ENCODE assay signal across 24 cellular contexts in the genomic region with DNA sequence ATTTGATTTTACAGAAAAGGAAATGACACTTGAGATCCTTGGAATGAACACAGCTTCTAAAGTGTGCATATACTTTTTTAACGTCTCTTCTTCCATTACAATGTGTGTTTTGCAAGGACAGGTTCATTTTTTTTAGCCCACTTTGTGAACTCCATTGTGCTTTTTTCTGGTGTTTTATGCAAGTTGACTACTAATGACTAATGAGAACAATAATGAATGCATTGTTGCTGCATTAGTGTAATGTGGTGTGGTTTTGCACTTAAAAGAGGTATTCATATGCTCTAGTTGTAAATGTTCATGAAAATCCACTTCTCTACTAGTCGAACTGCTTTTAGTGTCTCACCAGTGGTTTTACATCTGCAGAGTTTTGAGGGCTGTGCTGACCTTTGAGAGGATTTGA.
DNase-seq lines count a peak whose midpoint lies in the region; ATAC-seq, FAIRE-seq and TF ChIP-seq lines count a peak whose summit lies in the region.
"Had no signal": no experiment of that assay in that cellular context is flagged by ENCODE, and none has a peak within 500 bp of the region (broad histone marks: within the 10 kb centered on the region; RNA-seq: fewer than 3 reads in every experiment).

No MANE protein-coding gene starts in this region.

- H3K36me3 Mint-ChIP-seq in H9 (ENCODE audit: insufficient read depth in 1 of 3, low read depth in 3 of 3) (peaks cover 17 to 54% (median 48%) of the 10 kb centered on the region in 3 experiments; a peak in 6 of 7 replicates), astrocyte (ENCODE audit: low read depth, unreplicated experiment) (peaks cover under 1% of the 10 kb centered on the region)
- H3K36me3 Mint-ChIP-seq in activated CD4-positive, alpha-beta memory T cell treated with anti-CD3 and anti-CD28 coated beads for 36 hours: peaks cover 40% of the 10 kb centered on the region

- peak overlapping the region in 2 of 3 experiments; percentile 30 to 37; a peak in 2 of 7 replicates for H3K27ac Mint-ChIP-seq in H9
- no peak overlapping the region for H3K27ac Mint-ChIP-seq in astrocyte (ENCODE audit: unreplicated experiment)
- H3K27ac Mint-ChIP-seq in activated CD4-positive, alpha-beta memory T cell treated with anti-CD3 and anti-CD28 coated beads for 36 hours: no peak overlapping the region
- H3K27ac Mint-ChIP-seq: activated CD4-positive, alpha-beta T cell treated with anti-CD3 and anti-CD28 coated beads for 36 hours; activated CD8-positive, alpha-beta memory T cell treated with anti-CD3 and anti-CD28 coated beads, Interleukin-2, amount 10 ng/mL, durations not matched to agents 7 days and 5 days; nephron had no signal

- H3K4me3 ChIP-seq in AG10803 (ENCODE audit: low read length): no peak overlapping the region
- H3K4me3 ChIP-seq in astrocyte (ENCODE audit: insufficient read depth, low read depth, low read length): no peak overlapping the region
- H3K4me3 ChIP-seq: gastroesophageal sphincter, HAP-1 had no signal

- no peak overlapping the region for H2BK120ac ChIP-seq in H9 (ENCODE audit: low read depth, low read length, poor library complexity, severe bottlenecking)

- no peak overlapping the region for H2BK20ac ChIP-seq in H9 (ENCODE audit: low read depth, low read length, poor library complexity, severe bottlenecking)

- peak; percentile 17 for FAIRE-seq in astrocyte (lab: Jason Lieb, UNC)
- FAIRE-seq: endometrium, small intestine, urothelium cell line had no signal

- POLR2A ChIA-PET in activated CD4-positive, alpha-beta memory T cell treated with anti-CD3 and anti-CD28 coated beads for 36 hours (lab: Charles Lee): no interaction called here

- H2BK12ac ChIP-seq in H9 (ENCODE audit: insufficient read length, low read depth, low read length): no peak overlapping the region

- peak; percentile 88 for ATAC-seq in foreskin keratinocyte
- ATAC-seq in GM18505 (IDR thresholded peaks at IDR 0.05; ENCODE audit: unreplicated experiment): no peak
- ATAC-seq: activated CD4-positive, alpha-beta T cell treated with anti-CD3 and anti-CD28 coated beads for 36 hours; activated CD8-positive, alpha-beta memory T cell treated with anti-CD3 and anti-CD28 coated beads, Interleukin-2, amount 10 ng/mL, durations not matched to agents 7 days and 5 days; gastroesophageal sphincter; left colon had no signal

- H4K20me1 ChIP-seq in H9 (ENCODE audit: control insufficient read depth, insufficient read depth, insufficient read length): no peaks in the 10 kb centered on the region
- H4K20me1 ChIP-seq in astrocyte (ENCODE audit: insufficient read depth, low read length): no peaks in the 10 kb centered on the region

- H3K9me3 Mint-ChIP-seq in H9 (no peaks in the 10 kb centered on the region), astrocyte (ENCODE audit: unreplicated experiment) (no peaks in the 10 kb centered on the region)
- no peaks in the 10 kb centered on the region for H3K9me3 Mint-ChIP-seq in activated CD4-positive, alpha-beta memory T cell treated with anti-CD3 and anti-CD28 coated beads for 36 hours
- H3K9me3 Mint-ChIP-seq: nephron had no signal

- no peak overlapping the region for H3K18ac ChIP-seq in H9 (ENCODE audit: insufficient read length, low read depth, low read length)

- H4K8ac ChIP-seq in H9 (replicated peaks; ENCODE audit: insufficient read length, low read depth, low read length): no peak overlapping the region

- CTCF ChIA-PET in activated CD4-positive, alpha-beta memory T cell treated with anti-CD3 and anti-CD28 coated beads for 36 hours (lab: Charles Lee): interaction anchor here (1.1 kb wide), 1 partner anchor 10 kb away, joined by 3 read pairs; no protein-coding TSS in a partner anchor

- no peak overlapping the region for H3K9ac ChIP-seq in H9 (ENCODE audit: extremely low read depth, insufficient read length, low read length)
- H3K9ac ChIP-seq in astrocyte (ENCODE audit: low read length): no peak overlapping the region

- no peak overlapping the region for H3K14ac ChIP-seq in H9 (ENCODE audit: insufficient read depth, low read length)

- intact Hi-C loops in activated CD4-positive, alpha-beta memory T cell treated with anti-CD3 and anti-CD28 coated beads for 36 hours (cut with micrococcal nuclease): no loop called here

- H3K4me3 Mint-ChIP-seq in H9 (no peak overlapping the region), astrocyte (ENCODE audit: unreplicated experiment) (no peak overlapping the region)
- no peak overlapping the region for H3K4me3 Mint-ChIP-seq in activated CD4-positive, alpha-beta memory T cell treated with anti-CD3 and anti-CD28 coated beads for 36 hours
- H3K4me3 Mint-ChIP-seq: activated CD4-positive, alpha-beta T cell treated with anti-CD3 and anti-CD28 coated beads for 36 hours; activated CD8-positive, alpha-beta memory T cell treated with anti-CD3 and anti-CD28 coated beads, Interleukin-2, amount 10 ng/mL, durations not matched to agents 7 days and 5 days; nephron had no signal

- H4K5ac ChIP-seq in H9 (ENCODE audit: insufficient read length, low read depth, low read length): no peak overlapping the region

- peaks cover 35% of the 10 kb centered on the region for H3K36me3 ChIP-seq in astrocyte (ENCODE audit: insufficient read depth, low read length)

- H3K27me3 ChIP-seq in H9 (ENCODE audit: insufficient read depth, low read length) (no peaks in the 10 kb centered on the region), astrocyte (ENCODE audit: insufficient read depth, low read length) (no peaks in the 10 kb centered on the region), foreskin keratinocyte (no peaks in the 10 kb centered on the region)
- H3K27me3 ChIP-seq: gastroesophageal sphincter had no signal

- no peak overlapping the region for H3K4ac ChIP-seq in H9 (ENCODE audit: low read depth, low read length)

- H3T11ph ChIP-seq in H9 (ENCODE audit: low read length): no peak overlapping the region

- H3K4me1 ChIP-seq in H9 (ENCODE audit: insufficient read depth, low read length) (no peaks in the 10 kb centered on the region), astrocyte (ENCODE audit: insufficient read depth, low read length) (peaks cover 9% of the 10 kb centered on the region), foreskin keratinocyte (peaks cover 17% of the 10 kb centered on the region)
- H3K4me1 ChIP-seq: gastroesophageal sphincter had no signal

- H2AK5ac ChIP-seq in H9 (ENCODE audit: insufficient read length, low read length): no peak overlapping the region

- no peak overlapping the region for H3K4me2 ChIP-seq in H9 (ENCODE audit: insufficient read depth, insufficient read length, low read length)
- peak overlapping the region; percentile 22 for H3K4me2 ChIP-seq in astrocyte (ENCODE audit: low read length)

- H2BK5ac ChIP-seq in H9 (ENCODE audit: insufficient read length, low read length): no peak overlapping the region

- H3K79me1 ChIP-seq in H9 (ENCODE audit: insufficient read depth, low read depth, low read length, poor library complexity, severe bottlenecking): no peaks in the 10 kb centered on the region

- WGBS in H9 (ENCODE audit: extremely low coverage, insufficient read length, low lambda C conversion rate): no CpG with 5 or more reads among the region's 2 CpGs

- H3K27me3 Mint-ChIP-seq in H9 (ENCODE audit: low read depth): no peaks in the 10 kb centered on the region
- H3K27me3 Mint-ChIP-seq in astrocyte (ENCODE audit: low read depth, unreplicated experiment): no peaks in the 10 kb centered on the region
- H3K27me3 Mint-ChIP-seq in activated CD4-positive, alpha-beta memory T cell treated with anti-CD3 and anti-CD28 coated beads for 36 hours: no peaks in the 10 kb centered on the region
- H3K27me3 Mint-ChIP-seq: activated CD4-positive, alpha-beta T cell treated with anti-CD3 and anti-CD28 coated beads for 36 hours; activated CD8-positive, alpha-beta memory T cell treated with anti-CD3 and anti-CD28 coated beads, Interleukin-2, amount 10 ng/mL, durations not matched to agents 7 days and 5 days had no signal

- no peak overlapping the region for H2AFZ ChIP-seq in H9 (ENCODE audit: low read length)
- H2AFZ ChIP-seq in astrocyte (ENCODE audit: low read depth, low read length): no peak overlapping the region

- no peaks in the 10 kb centered on the region for H3K23me2 ChIP-seq in H9 (ENCODE audit: insufficient read length, low read depth, low read length, poor library complexity, severe bottlenecking)

- H3K23ac ChIP-seq in H9 (ENCODE audit: insufficient read length, low read depth, low read length): no peak overlapping the region

- no peak for TF ChIP-seq POLR2A in GM18505 (IDR thresholded peaks at IDR 0.05; ENCODE audit: borderline replicate concordance, extremely low read depth, insufficient read depth, insufficient read length)

- H4K91ac ChIP-seq in H9 (ENCODE audit: insufficient read length, low read depth, low read length): no peak overlapping the region

- H3K56ac ChIP-seq in H9 (ENCODE audit: insufficient read length, low read depth, low read length): no peak overlapping the region

- H3K79me2 ChIP-seq in H9 (ENCODE audit: insufficient read depth, low read length) (no peaks in the 10 kb centered on the region), astrocyte (ENCODE audit: insufficient read depth, low read length) (peaks cover 5% of the 10 kb centered on the region)

- H3K27ac ChIP-seq in H9 (ENCODE audit: insufficient read length, low read depth, low read length): no peak overlapping the region
- peak overlapping the region; percentile 45 for H3K27ac ChIP-seq in astrocyte (ENCODE audit: low read depth, low read length)
- peak overlapping the region; percentile 42 for H3K27ac ChIP-seq in foreskin keratinocyte
- H3K27ac ChIP-seq: C4-2B, gastroesophageal sphincter, RWPE1 had no signal

- TF ChIP-seq CTCF in AG10803 (conservative IDR thresholded peaks at IDR 0.05; ENCODE audit: low read length) (no peak), H9 (conservative IDR thresholded peaks at IDR 0.05) (no peak), astrocyte (IDR thresholded peaks at IDR 0.05; ENCODE audit: insufficient read depth, low read depth, low read length) (no peak), foreskin keratinocyte (conservative IDR thresholded peaks at IDR 0.05) (no peak)

- H3K9me3 ChIP-seq in H9 (ENCODE audit: control insufficient read depth, low read depth, low read length) (no peaks in the 10 kb centered on the region), astrocyte (ENCODE audit: insufficient read depth, low read depth, low read length) (no peaks in the 10 kb centered on the region)
- H3K9me3 ChIP-seq: gastroesophageal sphincter, HAP-1 had no signal

- DNase-seq in AG10803 (ENCODE audit: low read depth) (peak; percentile 41), H9 (no peak), astrocyte (ENCODE audit: low read depth) (peak; percentile 91), foreskin keratinocyte (peak; percentile 37 to 65), NCI-H345 (lab: John Stamatoyannopoulos, UW) (no peak), HPDE6-E6E7 (ENCODE audit: extremely low spot score) (no peak)
- DNase-seq in activated CD4-positive, alpha-beta memory T cell treated with anti-CD3 and anti-CD28 coated beads for 36 hours: no peak
- DNase-seq: activated CD4-positive, alpha-beta T cell treated with anti-CD3 and anti-CD28 coated beads for 36 hours; activated CD8-positive, alpha-beta memory T cell treated with anti-CD3 and anti-CD28 coated beads, Interleukin-2, amount 10 ng/mL, durations not matched to agents 7 days and 5 days; activated effector memory CD4-positive, alpha-beta T cell treated with Interleukin-2 at 50 U/mL for 16 hours; left colon; midbrain; NCI-H187 treated with DMSO at 0.1 percent for 48 hours; NCI-H446 treated with DMSO at 0.1 percent for 48 hours; small intestine; stimulated activated CD4-positive, alpha-beta T cell treated with anti-CD3 and anti-CD28 coated beads, Interleukin-4, amount 100 ng/mL, for 4 hours had no signal

- H3K4me1 Mint-ChIP-seq in H9 (peaks cover 6 to 9% of the 10 kb centered on the region in 2 experiments; a peak in 2 of 4 replicates), astrocyte (ENCODE audit: low read depth, unreplicated experiment) (peaks cover 10% of the 10 kb centered on the region)
- H3K4me1 Mint-ChIP-seq in activated CD4-positive, alpha-beta memory T cell treated with anti-CD3 and anti-CD28 coated beads for 36 hours (ENCODE audit: low read depth): no peaks in the 10 kb centered on the region
- H3K4me1 Mint-ChIP-seq: activated CD4-positive, alpha-beta T cell treated with anti-CD3 and anti-CD28 coated beads for 36 hours; activated CD8-positive, alpha-beta memory T cell treated with anti-CD3 and anti-CD28 coated beads, Interleukin-2, amount 10 ng/mL, durations not matched to agents 7 days and 5 days; nephron had no signal

- no peak overlapping the region for H2BK15ac ChIP-seq in H9 (ENCODE audit: low read depth, low read length)

Comparison
In these comparisons a context has a peak if more than half of its experiments do, and no peak if none do; other contexts are left out.
1. DNase-seq: peak in AG10803 (single experiment), astrocyte (single experiment) and foreskin keratinocyte (2 of 2); none in H9 (single experiment), NCI-H345 (single experiment), HPDE6-E6E7 (single experiment) and activated CD4-positive, alpha-beta memory T cell treated with anti-CD3 and anti-CD28 coated beads for 36 hours (single experiment).
2. H3K27ac Mint-ChIP-seq: peak in H9 (2 of 3); none in astrocyte (single experiment) and activated CD4-positive, alpha-beta memory T cell treated with anti-CD3 and anti-CD28 coated beads for 36 hours (single experiment).